In genomic region chr14:104363891-104364760, GRCh38 we compare ENCODE assay signal across 27 cellular contexts.
DNase-seq lines count a peak whose midpoint lies in the region; ATAC-seq and TF ChIP-seq lines count a peak whose summit lies in the region.
"Had no signal": no experiment of that assay in that cellular context is flagged by ENCODE, and none has a peak within 500 bp of the region (broad histone marks: within the 10 kb centered on the region; RNA-seq: fewer than 3 reads in every experiment).

No MANE protein-coding gene starts in this region.

- H3K9me3 Mint-ChIP-seq in CD14-positive monocyte = no peaks in the 10 kb centered on the region
- H3K9me3 Mint-ChIP-seq: activated T-cell treated with anti-CD3 and anti-CD28 coated beads, Interleukin-2, amount 50 U/mL, for 72 hours; IgD-negative memory B cell had no signal

- no peak overlapping the region for H3K27ac ChIP-seq in heart left ventricle
- no peak overlapping the region for H3K27ac ChIP-seq in osteoblast (ENCODE audit: low read depth, low read length)
- H3K27ac ChIP-seq: BLaER1 treated with 17β-estradiol and CSF1 and Interleukin-3, amounts not matched to agents 10 nM and 100 nM; brain microvascular endothelial cell; neutrophil; RWPE1; SK-N-MC; tibial nerve had no signal

- H2AFZ ChIP-seq in osteoblast (ENCODE audit: low read length) = no peak overlapping the region

- H3K4me3 Mint-ChIP-seq in CD14-positive monocyte = no peak overlapping the region
- H3K4me3 Mint-ChIP-seq: activated T-cell treated with anti-CD3 and anti-CD28 coated beads, Interleukin-2, amount 50 U/mL, for 72 hours; IgD-negative memory B cell; T-helper 1 cell treated with Interleukin-12 subunit alpha and Interleukin-12 subunit beta and Interleukin-4 antibody, amounts not matched to agents 30 μg/mL and 1 μg/mL, for 36 hours had no signal

- H3K4me3 ChIP-seq in heart left ventricle = no peak overlapping the region
- no peak overlapping the region for H3K4me3 ChIP-seq in osteoblast (ENCODE audit: insufficient read depth, low read length)
- H3K4me3 ChIP-seq: BLaER1 treated with 17β-estradiol and CSF1 and Interleukin-3, amounts not matched to agents 10 nM and 100 nM; SK-N-MC; tibial nerve had no signal

- H3K4me1 Mint-ChIP-seq in CD14-positive monocyte = no peaks in the 10 kb centered on the region
- H3K4me1 Mint-ChIP-seq: IgD-negative memory B cell had no signal

- no peaks in the 10 kb centered on the region for H3K36me3 Mint-ChIP-seq in CD14-positive monocyte
- H3K36me3 Mint-ChIP-seq: IgD-negative memory B cell had no signal

- WGBS in heart left ventricle, 4 donors = 69 to 75% (median 73%) methylated on average over 18 to 20 of the region's 20 CpGs

- no peak for TF ChIP-seq POLR2A in heart left ventricle (IDR thresholded peaks at IDR 0.05)

- TF ChIP-seq CTCF in CD14-positive monocyte (IDR thresholded peaks at IDR 0.05) = no peak
- no peak for TF ChIP-seq CTCF in heart left ventricle (IDR thresholded peaks at IDR 0.05)
- TF ChIP-seq CTCF in osteoblast (IDR thresholded peaks at IDR 0.05; ENCODE audit: extremely low read depth, low read depth, low read length) = no peak

- no peaks in the 10 kb centered on the region for H4K20me1 ChIP-seq in osteoblast (ENCODE audit: insufficient read depth, low read length)

- H3K36me3 ChIP-seq in heart left ventricle (no peaks in the 10 kb centered on the region), osteoblast (ENCODE audit: insufficient read depth, low read length) (no peaks in the 10 kb centered on the region)
- H3K36me3 ChIP-seq: BLaER1 treated with 17β-estradiol and CSF1 and Interleukin-3, amounts not matched to agents 10 nM and 100 nM; brain microvascular endothelial cell; neutrophil; tibial nerve had no signal

- H3K27ac Mint-ChIP-seq in CD14-positive monocyte = no peak overlapping the region
- H3K27ac Mint-ChIP-seq: activated T-cell treated with anti-CD3 and anti-CD28 coated beads, Interleukin-2, amount 50 U/mL, for 72 hours; progenitor cell of endocrine pancreas; T-helper 1 cell treated with Interleukin-12 subunit alpha and Interleukin-12 subunit beta and Interleukin-4 antibody, amounts not matched to agents 30 μg/mL and 1 μg/mL, for 36 hours had no signal

- DNase-seq in CD14-positive monocyte (ENCODE audit: low spot score) = peak; percentile 32
- peak; percentile 28 for DNase-seq in COR-L47 (lab: John Stamatoyannopoulos, UW)
- DNase-seq in heart left ventricle = peak in 3 of 5 donors; percentile 38 to 49 (median 41)
- peak; percentile 75 for DNase-seq in osteoblast (ENCODE audit: insufficient read length, low spot score, missing footprints)
- DNase-seq: activated CD4-positive, alpha-beta T cell treated with anti-CD3 and anti-CD28 coated beads, Interleukin-2, amount 50 U/mL, for 48 hours; activated naive CD4-positive, alpha-beta T cell; activated T-cell treated with anti-CD3 and anti-CD28 coated beads, Interleukin-2, amount 50 U/mL, for 72 hours; brain microvascular endothelial cell; DND-41; GF-D8; hypothalamus; mesendoderm; MV-4-11; NCI-H1436 treated with DMSO at 0.1 percent for 48 hours; stimulated activated CD4-positive, alpha-beta T cell treated with anti-CD3 and anti-CD28 coated beads, Interleukin-4, amount 100 ng/mL, for 1 hour had no signal

- H3K27me3 ChIP-seq in heart left ventricle (peaks cover 0 to 9% (median 0%) of the 10 kb centered on the region in 9 donors), osteoblast (ENCODE audit: insufficient read depth, low read length) (no peaks in the 10 kb centered on the region)
- H3K27me3 ChIP-seq: BLaER1 treated with 17β-estradiol and CSF1 and Interleukin-3, amounts not matched to agents 10 nM and 100 nM; brain microvascular endothelial cell; neutrophil had no signal

- no peak overlapping the region for H3K4me2 ChIP-seq in osteoblast (ENCODE audit: insufficient read depth, low read length)

- intact Hi-C loops in CD14-positive monocyte (cut with micrococcal nuclease) (no loop called here), heart left ventricle (cut with DNase I) (loop anchor here in 2 of 10 donors (10.0 kb wide), 2 partner anchors 209 to 289 kb away; no protein-coding TSS in a partner anchor)

- no peaks in the 10 kb centered on the region for H3K79me2 ChIP-seq in osteoblast (ENCODE audit: insufficient read depth, low read length)

- ATAC-seq in heart left ventricle (peak in 3 of 4 donors; percentile 44 to 68 (median 60)), GM21576 (IDR thresholded peaks at IDR 0.05; ENCODE audit: unreplicated experiment) (no peak), GM21390 (IDR thresholded peaks at IDR 0.05; ENCODE audit: unreplicated experiment) (no peak), GM21423 (IDR thresholded peaks at IDR 0.05; ENCODE audit: unreplicated experiment) (no peak)
- ATAC-seq: activated T-cell treated with anti-CD3 and anti-CD28 coated beads, Interleukin-2, amount 50 U/mL, for 72 hours; left colon had no signal

- H3K4me1 ChIP-seq in heart left ventricle (no peaks in the 10 kb centered on the region), osteoblast (ENCODE audit: insufficient read depth, low read length) (no peaks in the 10 kb centered on the region)
- H3K4me1 ChIP-seq: tibial nerve had no signal

- peaks cover 0 to 4% (median 3%) of the 10 kb centered on the region in 3 donors for H3K27me3 Mint-ChIP-seq in CD14-positive monocyte (ENCODE audit: low read depth in 3 of 3)

- H3K9me3 ChIP-seq in heart left ventricle = peaks cover 0 to 7% (median 0%) of the 10 kb centered on the region in 12 donors
- no peaks in the 10 kb centered on the region for H3K9me3 ChIP-seq in osteoblast (ENCODE audit: low read depth, low read length)
- H3K9me3 ChIP-seq: neutrophil had no signal

Comparison
In these comparisons a context has a peak if more than half of its experiments do, and no peak if none do; other contexts are left out.
1. ATAC-seq: peak in heart left ventricle (3 of 4); none in GM21576 (single experiment), GM21390 (single experiment) and GM21423 (single experiment).
2. Peak in every context shown above with its lines, with median percentiles within 50 percentile points of each other: DNase-seq.